24 cellular contexts compared by ENCODE assay signal in the genomic region with DNA sequence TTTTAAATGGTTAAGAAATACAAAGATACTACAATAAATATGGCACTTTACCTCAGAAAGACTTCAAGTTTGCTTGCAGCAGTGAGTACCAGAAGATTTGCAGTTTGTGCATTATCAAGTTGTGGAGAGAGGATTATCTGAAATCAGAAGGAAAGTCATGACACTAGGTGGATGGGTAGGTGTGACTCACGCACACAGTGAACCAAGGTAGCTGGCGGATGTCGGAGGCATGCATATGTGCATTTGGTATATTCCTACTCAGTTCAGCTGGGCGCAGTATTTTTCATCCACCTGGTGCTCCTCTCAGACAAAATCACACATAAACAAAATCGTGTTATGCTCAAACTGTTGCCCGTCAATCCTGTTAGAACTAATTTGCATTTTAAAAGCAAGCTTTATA.
"Had no signal": no experiment of that assay in that cellular context is flagged by ENCODE, and none has a peak within 500 bp of the region (broad histone marks: within the 10 kb centered on the region; RNA-seq: fewer than 3 reads in every experiment).

No MANE protein-coding gene starts in this region.

- H3K27me3 Mint-ChIP-seq: stimulated activated memory B cell treated with anti-CD40 and anti-IgM and Interleukin-4, amounts not matched to agents 10 μg/mL and 1 μg/mL and 100 μg/mL, for 72 hours; stimulated activated naive B cell treated with anti-CD40 and anti-IgM and Interleukin-4, amounts not matched to agents 10 μg/mL and 1 μg/mL and 100 μg/mL, for 72 hours; stimulated activated naive CD8-positive, alpha-beta T cell treated with anti-CD3 and anti-CD28 coated beads, Interleukin-15, amount 100 ng/mL, for 72 hours; stimulated activated naive CD8-positive, alpha-beta T cell treated with anti-CD3 and anti-CD28 coated beads, Interleukin-15, Interleukin-2, amounts not matched to agents 100 ng/mL and 50 ng/mL, for 24 hours had no signal

- H3K4me3 Mint-ChIP-seq: stimulated activated effector memory CD8-positive, alpha-beta T cell treated with anti-CD3 and anti-CD28 coated beads, Interleukin-12 subunit alpha, Interleukin-12 subunit beta, amount 100 ng/mL, for 72 hours; stimulated activated memory B cell treated with anti-CD40 and anti-IgM and Interleukin-4, amounts not matched to agents 10 μg/mL and 1 μg/mL and 100 μg/mL, for 72 hours; stimulated activated naive B cell treated with anti-CD40 and anti-IgM and Interleukin-4, amounts not matched to agents 10 μg/mL and 1 μg/mL and 100 μg/mL, for 72 hours; stimulated activated naive CD8-positive, alpha-beta T cell treated with anti-CD3 and anti-CD28 coated beads, Interleukin-15, amount 100 ng/mL, for 72 hours; stimulated activated naive CD8-positive, alpha-beta T cell treated with anti-CD3 and anti-CD28 coated beads, Interleukin-15, Interleukin-2, amounts not matched to agents 100 ng/mL and 50 ng/mL, for 24 hours; type B pancreatic cell had no signal

- DNase-seq: stimulated activated CD4-positive, alpha-beta T cell treated with anti-CD3 and anti-CD28 coated beads, Interleukin-2, amount 100 ng/mL, for 48 hours; stimulated activated CD4-positive, alpha-beta T cell treated with anti-CD3 and anti-CD28 coated beads, Interleukin-4, amount 100 ng/mL, for 1 hour; stimulated activated CD4-positive, alpha-beta T cell treated with anti-CD3 and anti-CD28 coated beads, Interleukin-4, amount 100 ng/mL, for 24 hours; stimulated activated CD4-positive, alpha-beta T cell treated with anti-CD3 and anti-CD28 coated beads, Interleukin-4, amount 100 ng/mL, for 4 hours; stimulated activated CD8-positive, alpha-beta memory T cell treated with anti-CD3 and anti-CD28 coated beads, Interleukin-4, amount 100 ng/mL, for 48 hours; stimulated activated naive B cell treated with anti-CD40 and anti-IgM and Interleukin-4, amounts not matched to agents 10 μg/mL and 1 μg/mL and 100 μg/mL, for 72 hours; stimulated activated naive CD4-positive, alpha-beta T cell; stimulated activated naive CD4-positive, alpha-beta T cell treated with Interleukin-2 at 50 U/mL for 16 hours; stimulated activated naive CD8-positive, alpha-beta T cell treated with anti-CD3 and anti-CD28 coated beads, Interleukin-15, amount 100 ng/mL, for 72 hours; stimulated activated naive CD8-positive, alpha-beta T cell treated with anti-CD3 and anti-CD28 coated beads, Interleukin-15, Interleukin-2, amounts not matched to agents 100 U/mL and 50 U/mL, for 24 hours; stomach; substantia nigra; testis; thyroid gland; tibial artery; transverse colon; trophoblast cell; upper lobe of left lung; upper lobe of right lung; uterus had no signal

- H3K36me3 Mint-ChIP-seq: stimulated activated effector memory CD8-positive, alpha-beta T cell treated with anti-CD3 and anti-CD28 coated beads, Interleukin-12 subunit alpha, Interleukin-12 subunit beta, amount 100 ng/mL, for 72 hours; stimulated activated memory B cell treated with anti-CD40 and anti-IgM and Interleukin-4, amounts not matched to agents 10 μg/mL and 1 μg/mL and 100 μg/mL, for 72 hours; stimulated activated naive B cell treated with anti-CD40 and anti-IgM and Interleukin-4, amounts not matched to agents 10 μg/mL and 1 μg/mL and 100 μg/mL, for 72 hours; type B pancreatic cell had no signal

- H3K27ac Mint-ChIP-seq: stimulated activated effector memory CD8-positive, alpha-beta T cell treated with anti-CD3 and anti-CD28 coated beads, Interleukin-12 subunit alpha, Interleukin-12 subunit beta, amount 100 ng/mL, for 72 hours; stimulated activated memory B cell treated with anti-CD40 and anti-IgM and Interleukin-4, amounts not matched to agents 10 μg/mL and 1 μg/mL and 100 μg/mL, for 72 hours; stimulated activated naive B cell treated with anti-CD40 and anti-IgM and Interleukin-4, amounts not matched to agents 10 μg/mL and 1 μg/mL and 100 μg/mL, for 72 hours; stimulated activated naive CD8-positive, alpha-beta T cell treated with anti-CD3 and anti-CD28 coated beads, Interleukin-15, amount 100 ng/mL, for 72 hours; stimulated activated naive CD8-positive, alpha-beta T cell treated with anti-CD3 and anti-CD28 coated beads, Interleukin-15, Interleukin-2, amounts not matched to agents 100 ng/mL and 50 ng/mL, for 24 hours; type B pancreatic cell had no signal

- ATAC-seq: stimulated activated effector memory CD8-positive, alpha-beta T cell treated with anti-CD3 and anti-CD28 coated beads, Interleukin-12 subunit alpha, Interleukin-12 subunit beta, amount 100 ng/mL, for 72 hours; stimulated activated memory B cell treated with anti-CD40 and anti-IgM and Interleukin-4, amounts not matched to agents 10 μg/mL and 1 μg/mL and 100 μg/mL, for 72 hours; stimulated activated naive B cell treated with anti-CD40 and anti-IgM and Interleukin-4, amounts not matched to agents 10 μg/mL and 1 μg/mL and 100 μg/mL, for 72 hours; stimulated activated naive CD8-positive, alpha-beta T cell treated with anti-CD3 and anti-CD28 coated beads, Interleukin-15, amount 100 ng/mL, for 72 hours; stimulated activated naive CD8-positive, alpha-beta T cell treated with anti-CD3 and anti-CD28 coated beads, Interleukin-15, Interleukin-2, amounts not matched to agents 100 U/mL and 50 U/mL, for 24 hours; upper lobe of right lung had no signal

- H3K9me3 Mint-ChIP-seq: stimulated activated effector memory CD8-positive, alpha-beta T cell treated with anti-CD3 and anti-CD28 coated beads, Interleukin-12 subunit alpha, Interleukin-12 subunit beta, amount 100 ng/mL, for 72 hours; stimulated activated memory B cell treated with anti-CD40 and anti-IgM and Interleukin-4, amounts not matched to agents 10 μg/mL and 1 μg/mL and 100 μg/mL, for 72 hours; stimulated activated naive CD8-positive, alpha-beta T cell treated with anti-CD3 and anti-CD28 coated beads, Interleukin-15, Interleukin-2, amounts not matched to agents 100 ng/mL and 50 ng/mL, for 24 hours had no signal

- H3K4me1 Mint-ChIP-seq: stimulated activated effector memory CD8-positive, alpha-beta T cell treated with anti-CD3 and anti-CD28 coated beads, Interleukin-12 subunit alpha, Interleukin-12 subunit beta, amount 100 ng/mL, for 72 hours; stimulated activated memory B cell treated with anti-CD40 and anti-IgM and Interleukin-4, amounts not matched to agents 10 μg/mL and 1 μg/mL and 100 μg/mL, for 72 hours; stimulated activated naive B cell treated with anti-CD40 and anti-IgM and Interleukin-4, amounts not matched to agents 10 μg/mL and 1 μg/mL and 100 μg/mL, for 72 hours; stimulated activated naive CD8-positive, alpha-beta T cell treated with anti-CD3 and anti-CD28 coated beads, Interleukin-15, amount 100 ng/mL, for 72 hours had no signal
